Comparison of ENCODE assay signal across 1 cellular context in genomic region chr1:248892590-248892989, GRCh38.
TF ChIP-seq lines count a peak whose summit lies in the region.

No MANE protein-coding gene starts in this region.

TF ChIP-seq in K562, 482 proteins besides CTCF, POLR2A, EP300 and RAD21:
- TF ChIP-seq HOXB6 (CRISPR knock-in tag; IDR thresholded peaks at IDR 0.05; ENCODE audit: borderline replicate concordance): no peak
- no peak for TF ChIP-seq ASH1L (IDR thresholded peaks at IDR 0.05; ENCODE audit: borderline replicate concordance, low read depth, partially characterized antibody)
- 0 out of 2 replicates have a peak, but pooled peaks have one; percentile 26 for TF ChIP-seq SMARCE1 (IDR thresholded peaks at IDR 0.05)
- peak; percentile 14; the same call in 1 of the 2 replicates for TF ChIP-seq ARID1B (IDR thresholded peaks at IDR 0.05)
- no peak for TF ChIP-seq SUPT5H (IDR thresholded peaks at IDR 0.05)
- TF ChIP-seq KDM1A (IDR thresholded peaks at IDR 0.05): peak in 1 of 2 experiments; percentile 41; a peak in 1 of 4 replicates
- no peak for TF ChIP-seq ZNF75A (CRISPR knock-in tag; IDR thresholded peaks at IDR 0.05)
- no peak for TF ChIP-seq NR3C1 (CRISPR knock-in tag; IDR thresholded peaks at IDR 0.05)
- no peak for TF ChIP-seq U2AF2 (optimal IDR thresholded peaks at IDR 0.05; ENCODE audit: low read depth, low read length)
- TF ChIP-seq MEIS2 (IDR thresholded peaks at IDR 0.05; ENCODE audit: partially characterized antibody): peak; percentile 95
- no peak for TF ChIP-seq ZNF140 (CRISPR knock-in tag; IDR thresholded peaks at IDR 0.05)
- TF ChIP-seq ZNF3 (CRISPR knock-in tag; IDR thresholded peaks at IDR 0.05): no peak
- TF ChIP-seq FOXA3 (CRISPR knock-in tag; conservative IDR thresholded peaks at IDR 0.05 in 1 of 2, IDR thresholded peaks at IDR 0.05 in 1 of 2): no peak
- TF ChIP-seq ZEB2 (IDR thresholded peaks at IDR 0.05): 0 out of 2 replicates have a peak, but pooled peaks have one; percentile 58
- TF ChIP-seq SMARCA4 (IDR thresholded peaks at IDR 0.05): no peak
- peak; percentile 87 for TF ChIP-seq PKNOX1 (IDR thresholded peaks at IDR 0.05)
- no peak for TF ChIP-seq HMG20A (CRISPR knock-in tag; conservative IDR thresholded peaks at IDR 0.05)
- no peak for TF ChIP-seq ZNF263 (CRISPR knock-in tag; IDR thresholded peaks at IDR 0.05; ENCODE audit: borderline replicate concordance)
- peak; percentile 57; the same call in 1 of the 2 replicates for TF ChIP-seq HMBOX1 (IDR thresholded peaks at IDR 0.05)
- 0 out of 2 replicates have a peak, but pooled peaks have one; percentile 14 for TF ChIP-seq JUND (IDR thresholded peaks at IDR 0.05; ENCODE audit: borderline replicate concordance, low read depth, low read length)
- TF ChIP-seq JUND (tag; IDR thresholded peaks at IDR 0.05; ENCODE audit: borderline replicate concordance, low read depth, low read length): no peak
- TF ChIP-seq SMAD2 (IDR thresholded peaks at IDR 0.05; ENCODE audit: low read depth, low read length): no peak
- no peak for TF ChIP-seq ETS2 (tag; IDR thresholded peaks at IDR 0.05; ENCODE audit: borderline replicate concordance, poor library complexity, severe bottlenecking)
- no peak for TF ChIP-seq SNIP1 (IDR thresholded peaks at IDR 0.05; ENCODE audit: low read depth)
- TF ChIP-seq THRAP3 (IDR thresholded peaks at IDR 0.05; ENCODE audit: borderline replicate concordance): no peak
- TF ChIP-seq PHF8 (IDR thresholded peaks at IDR 0.05; ENCODE audit: borderline replicate concordance, low read length): no peak
- peak; percentile 56 for TF ChIP-seq FOSL1 (tag; conservative IDR thresholded peaks at IDR 0.05)
- no peak for TF ChIP-seq PBX2 (CRISPR knock-in tag; IDR thresholded peaks at IDR 0.05; ENCODE audit: low read depth)
- peak; percentile 76 for TF ChIP-seq PBX2 (tag; conservative IDR thresholded peaks at IDR 0.05; ENCODE audit: low read depth)
- 0 out of 2 replicates have a peak, but pooled peaks have one; percentile 5 for TF ChIP-seq CBFA2T2 (conservative IDR thresholded peaks at IDR 0.05)
- no peak for TF ChIP-seq CBX5 (IDR thresholded peaks at IDR 0.05; ENCODE audit: borderline replicate concordance, low read depth)
- no peak for TF ChIP-seq AFF1 (IDR thresholded peaks at IDR 0.05; ENCODE audit: low read depth in 1 of 2, partially characterized antibody in 2 of 2)
- no peak for TF ChIP-seq ATF2 (CRISPR knock-in tag; IDR thresholded peaks at IDR 0.05)
